9 cellular contexts compared by ENCODE assay signal in the genomic region with DNA sequence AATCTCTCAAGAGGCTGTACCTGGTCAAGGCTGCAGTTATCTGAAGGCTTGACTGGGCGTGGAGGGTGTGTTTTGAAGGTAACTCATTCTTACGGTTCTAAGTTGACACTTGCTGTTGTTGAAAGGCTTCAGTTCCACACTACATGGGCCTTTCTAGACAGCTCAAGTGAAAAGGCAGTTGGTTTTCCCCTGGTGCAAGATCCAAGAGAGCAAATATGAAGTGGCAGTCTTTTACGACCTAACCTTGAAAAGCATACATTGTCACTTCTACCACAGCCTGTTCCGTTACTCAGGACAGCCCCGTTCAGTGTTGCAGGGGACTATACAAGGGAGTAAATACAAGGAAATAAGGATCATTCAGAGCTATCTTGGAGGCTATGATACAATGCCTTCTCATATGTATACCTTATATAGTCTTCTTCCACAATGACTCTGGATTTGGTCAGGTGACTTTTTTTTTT. TPM values are rescaled to one million over a fixed set of nuclear protein-coding genes. Genes with fewer than 3 reads are reported as not detected.
DNase-seq lines count a peak whose midpoint lies in the region; ATAC-seq and TF ChIP-seq lines count a peak whose summit lies in the region.
"Had no signal": no experiment of that assay in that cellular context is flagged by ENCODE, and none has a peak within 500 bp of the region (broad histone marks: within the 10 kb centered on the region; RNA-seq: fewer than 3 reads in every experiment).

No MANE protein-coding gene starts in this region.

- H3K27me3 ChIP-seq in adrenal gland: no peaks in the 10 kb centered on the region

- no peak overlapping the region for H3K4me3 Mint-ChIP-seq in activated T-helper 2 cell treated with anti-CD3 and anti-CD28 coated beads, Interferon-gamma antibody, Interleukin-2, Interleukin-4, amounts not matched to agents 10 μg/mL and 5 μg/mL and 100 μg/mL, durations not matched to agents 14 hours and 24 hours and 36 hours (ENCODE audit: low read depth)
- peak overlapping the region; percentile 52 for H3K4me3 Mint-ChIP-seq in stimulated activated effector memory CD8-positive, alpha-beta T cell treated with anti-CD3 and anti-CD28 coated beads, Interleukin-12 subunit alpha, Interleukin-12 subunit beta, amount 100 ng/mL, for 72 hours

- no peaks in the 10 kb centered on the region for H3K36me3 ChIP-seq in adrenal gland (replicated peaks in 1 of 2)

- H3K27me3 Mint-ChIP-seq in activated T-helper 2 cell treated with anti-CD3 and anti-CD28 coated beads, Interferon-gamma antibody, Interleukin-2, Interleukin-4, amounts not matched to agents 10 μg/mL and 5 μg/mL and 100 μg/mL, durations not matched to agents 14 hours and 24 hours and 36 hours (ENCODE audit: low read depth): no peaks in the 10 kb centered on the region

- intact Hi-C loops in activated T-helper 2 cell treated with anti-CD3 and anti-CD28 coated beads, Interferon-gamma antibody, Interleukin-2, Interleukin-4, amounts not matched to agents 10 μg/mL and 5 μg/mL and 100 μg/mL, durations not matched to agents 14 hours and 24 hours and 36 hours (cut with micrococcal nuclease): loop anchor here (5.0 kb wide), 1 partner anchor 46 kb away; the partner anchor contains the start of gene PDS5A
- intact Hi-C loops in adrenal gland (cut with DNase I): no loop called here

- 51 to 59% (median 53%) methylated on average over 4 to 5 of the region's 5 CpGs for WGBS in adrenal gland, 4 donors

- peaks cover 43% of the 10 kb centered on the region for H3K36me3 Mint-ChIP-seq in activated T-helper 2 cell treated with anti-CD3 and anti-CD28 coated beads, Interferon-gamma antibody, Interleukin-2, Interleukin-4, amounts not matched to agents 10 μg/mL and 5 μg/mL and 100 μg/mL, durations not matched to agents 14 hours and 24 hours and 36 hours (ENCODE audit: low read depth)
- H3K36me3 Mint-ChIP-seq in stimulated activated effector memory CD8-positive, alpha-beta T cell treated with anti-CD3 and anti-CD28 coated beads, Interleukin-12 subunit alpha, Interleukin-12 subunit beta, amount 100 ng/mL, for 72 hours: peaks cover 32% of the 10 kb centered on the region

- ATAC-seq in activated CD4-positive, CD25-positive, alpha-beta regulatory T cell treated with anti-CD3 and anti-CD28 coated beads, Interleukin-2, amount 50 U/mL, for 24 hours: peak; percentile 44 to 76
- peak; percentile 59 for ATAC-seq in HG02678 (IDR thresholded peaks at IDR 0.05; ENCODE audit: unreplicated experiment)
- ATAC-seq in stimulated activated effector memory CD8-positive, alpha-beta T cell treated with anti-CD3 and anti-CD28 coated beads, Interleukin-12 subunit alpha, Interleukin-12 subunit beta, amount 100 ng/mL, for 72 hours: peak; percentile 93

- H3K9me3 Mint-ChIP-seq in activated T-helper 2 cell treated with anti-CD3 and anti-CD28 coated beads, Interferon-gamma antibody, Interleukin-2, Interleukin-4, amounts not matched to agents 10 μg/mL and 5 μg/mL and 100 μg/mL, durations not matched to agents 14 hours and 24 hours and 36 hours: no peaks in the 10 kb centered on the region
- H3K9me3 Mint-ChIP-seq in stimulated activated effector memory CD8-positive, alpha-beta T cell treated with anti-CD3 and anti-CD28 coated beads, Interleukin-12 subunit alpha, Interleukin-12 subunit beta, amount 100 ng/mL, for 72 hours: no peaks in the 10 kb centered on the region

- TF ChIP-seq CTCF in adrenal gland (IDR thresholded peaks at IDR 0.05): no peak

- TF ChIP-seq POLR2A in adrenal gland (IDR thresholded peaks at IDR 0.05): no peak

- H3K9me3 ChIP-seq in adrenal gland (replicated peaks in 1 of 3): no peaks in the 10 kb centered on the region

- no peak for DNase-seq in activated CD4-positive, CD25-positive, alpha-beta regulatory T cell treated with anti-CD3 and anti-CD28 coated beads, Interleukin-2, amount 50 U/mL, for 72 hours
- no peak for DNase-seq in activated T-helper 2 cell treated with anti-CD3 and anti-CD28 coated beads, Interferon-gamma antibody, Interleukin-2, Interleukin-4, amounts not matched to agents 10 μg/mL and 5 μg/mL and 100 μg/mL, durations not matched to agents 14 hours and 24 hours and 36 hours (ENCODE audit: low spot score)
- DNase-seq in stimulated activated effector memory CD8-positive, alpha-beta T cell treated with anti-CD3 and anti-CD28 coated beads, Interleukin-12 subunit alpha, Interleukin-12 subunit beta, amount 100 ng/mL, for 72 hours (ENCODE audit: low spot score in 2 of 2): peak in 1 of 2 donors; percentile 57
- DNase-seq in activated effector memory CD4-positive, alpha-beta T cell treated with anti-CD3 and anti-CD28 coated beads, Interleukin-2, amount 50 U/mL, for 16 hours: no peak
- no peak for DNase-seq in adrenal gland
- no peak for DNase-seq in DMS 273 treated with DMSO at 0.1 percent for 48 hours (lab: John Stamatoyannopoulos, UW)
- DNase-seq: retina had no signal

- H3K4me3 ChIP-seq in adrenal gland: no peak overlapping the region

- H3K27ac ChIP-seq in adrenal gland: peak overlapping the region in 1 of 5 donors; percentile 23

- peaks cover 42% of the 10 kb centered on the region for H3K4me1 Mint-ChIP-seq in activated T-helper 2 cell treated with anti-CD3 and anti-CD28 coated beads, Interferon-gamma antibody, Interleukin-2, Interleukin-4, amounts not matched to agents 10 μg/mL and 5 μg/mL and 100 μg/mL, durations not matched to agents 14 hours and 24 hours and 36 hours (ENCODE audit: low read depth)
- H3K4me1 Mint-ChIP-seq in stimulated activated effector memory CD8-positive, alpha-beta T cell treated with anti-CD3 and anti-CD28 coated beads, Interleukin-12 subunit alpha, Interleukin-12 subunit beta, amount 100 ng/mL, for 72 hours: peaks cover 46% of the 10 kb centered on the region

- peak overlapping the region; percentile 52 for H3K27ac Mint-ChIP-seq in activated T-helper 2 cell treated with anti-CD3 and anti-CD28 coated beads, Interferon-gamma antibody, Interleukin-2, Interleukin-4, amounts not matched to agents 10 μg/mL and 5 μg/mL and 100 μg/mL, durations not matched to agents 14 hours and 24 hours and 36 hours
- H3K27ac Mint-ChIP-seq in stimulated activated effector memory CD8-positive, alpha-beta T cell treated with anti-CD3 and anti-CD28 coated beads, Interleukin-12 subunit alpha, Interleukin-12 subunit beta, amount 100 ng/mL, for 72 hours: peak overlapping the region; percentile 77

- peaks cover 0 to 27% of the 10 kb centered on the region in 2 donors for H3K4me1 ChIP-seq in adrenal gland (replicated peaks in 1 of 2)

RNA-seq across cellular contexts. Expression of gene PDS5A, which starts 46.2 kb away (rescaled TPM):
- 117 and 120 TPM in 2 replicates for total RNA-seq in activated T-helper 2 cell treated with anti-CD3 and anti-CD28 coated beads, Interferon-gamma antibody, Interleukin-2, Interleukin-4, amounts not matched to agents 10 μg/mL and 5 μg/mL and 100 μg/mL, durations not matched to agents 14 hours and 24 hours and 36 hours
- 10 to 100 TPM; 30.1 to 63.2 (median 53.3) TPM for total RNA-seq in adrenal gland
- polyA plus RNA-seq in adrenal gland: 10 to 100 TPM; 16.2 to 40.9 (median 23.1) TPM
